ENCODE assay signal across 8 cellular contexts in the genomic region with DNA sequence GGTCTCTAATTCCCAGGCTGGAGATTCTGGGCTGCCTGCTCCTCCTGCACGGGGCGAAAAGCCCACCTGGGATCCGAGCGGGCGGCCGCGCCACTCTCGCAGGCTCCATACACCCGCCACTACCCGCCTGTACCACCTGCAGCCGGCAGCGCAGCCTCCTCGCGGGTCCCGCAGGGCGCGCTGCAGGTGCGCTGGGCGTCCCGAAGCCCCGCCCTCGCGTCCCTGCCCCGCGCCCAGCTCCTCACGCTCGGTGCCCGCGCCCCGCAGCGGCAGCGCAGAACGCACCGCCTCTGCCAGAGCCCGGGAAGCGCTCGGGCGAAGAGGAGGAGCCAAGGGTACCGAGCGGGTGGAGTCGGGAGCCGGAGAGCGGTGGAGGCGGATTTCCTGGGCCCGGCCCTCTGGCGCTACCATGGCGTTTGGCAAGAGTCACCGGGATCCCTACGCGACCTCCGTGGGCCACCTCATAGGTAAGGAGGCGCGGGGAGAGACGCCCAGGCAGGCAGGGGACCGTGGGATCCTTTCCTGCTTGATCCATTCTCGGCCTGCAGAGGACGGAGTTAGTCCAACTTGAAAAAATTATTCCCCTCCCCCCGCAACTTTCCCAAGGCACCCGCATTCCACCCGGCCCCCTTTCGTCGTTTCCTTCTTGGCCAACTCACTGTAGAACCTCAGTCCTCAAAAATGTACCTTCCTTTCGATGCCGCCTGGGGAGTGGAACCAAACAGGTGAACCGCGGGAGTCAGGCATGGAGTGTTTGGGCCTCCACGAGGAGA. TPM values are rescaled to one million over a fixed set of nuclear protein-coding genes. Genes with fewer than 3 reads are reported as not detected.
A peak's percentile ranks its signal among the peaks of the same experiment; 100 is the strongest.
DNase-seq lines count a peak whose midpoint lies in the region; ATAC-seq and TF ChIP-seq lines count a peak whose summit lies in the region.

A gene with protein sequence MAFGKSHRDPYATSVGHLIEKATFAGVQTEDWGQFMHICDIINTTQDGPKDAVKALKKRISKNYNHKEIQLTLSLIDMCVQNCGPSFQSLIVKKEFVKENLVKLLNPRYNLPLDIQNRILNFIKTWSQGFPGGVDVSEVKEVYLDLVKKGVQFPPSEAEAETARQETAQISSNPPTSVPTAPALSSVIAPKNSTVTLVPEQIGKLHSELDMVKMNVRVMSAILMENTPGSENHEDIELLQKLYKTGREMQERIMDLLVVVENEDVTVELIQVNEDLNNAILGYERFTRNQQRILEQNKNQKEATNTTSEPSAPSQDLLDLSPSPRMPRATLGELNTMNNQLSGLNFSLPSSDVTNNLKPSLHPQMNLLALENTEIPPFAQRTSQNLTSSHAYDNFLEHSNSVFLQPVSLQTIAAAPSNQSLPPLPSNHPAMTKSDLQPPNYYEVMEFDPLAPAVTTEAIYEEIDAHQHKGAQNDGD (plus strand): TSS at position 396 of the 773 bp plus-strand sequence. CDS start 14 bp downstream, at position 410.

- no peaks in the 10 kb centered on the region for H3K36me3 ChIP-seq in neural cell (ENCODE audit: insufficient read depth, low read length)

- H3K79me2 ChIP-seq in neural cell (replicated peaks; ENCODE audit: insufficient read depth, low read length): no peaks in the 10 kb centered on the region

- peak within 1 kb of the TSS; percentile 59 for H3K4me2 ChIP-seq in neural cell (ENCODE audit: low read length)

- no peaks in the 10 kb centered on the region for H3K27me3 ChIP-seq in neural cell (ENCODE audit: insufficient read depth, low read depth, low read length)

- H3K9ac ChIP-seq in neural cell (ENCODE audit: low read length): peak within 1 kb of the TSS; percentile 52

- DNase-seq in AG10803 (ENCODE audit: low read depth): peak; percentile 57
- DNase-seq in NCI-H226: peak; percentile 79
- DNase-seq in activated T-cell treated with anti-CD3 and anti-CD28 coated beads, Interleukin-2, amount 50 U/mL, for 48 hours: peak; percentile 37 to 52
- peak; percentile 68 for DNase-seq in fibroblast of villous mesenchyme (ENCODE audit: low read depth)
- peak; percentile 70 for DNase-seq in ureter (ENCODE audit: low spot score)

- TF ChIP-seq CTCF in AG10803 (conservative IDR thresholded peaks at IDR 0.05; ENCODE audit: low read length): no peak
- TF ChIP-seq CTCF in fibroblast of villous mesenchyme (IDR thresholded peaks at IDR 0.05; ENCODE audit: insufficient read depth, low read depth, low read length): no peak
- peak; percentile 70 for TF ChIP-seq CTCF in neural cell (IDR thresholded peaks at IDR 0.05; ENCODE audit: poor library complexity, severe bottlenecking)

- TF ChIP-seq EP300 in neural cell (conservative IDR thresholded peaks at IDR 0.05; ENCODE audit: poor library complexity, severe bottlenecking): no peak

- H4K20me1 ChIP-seq in neural cell (ENCODE audit: insufficient read depth): no peaks in the 10 kb centered on the region

- H3K27ac ChIP-seq in neural cell (ENCODE audit: low read length): no peak within 1 kb of the TSS

- H3K4me3 ChIP-seq in AG10803 (ENCODE audit: low read length) (peak within 1 kb of the TSS; percentile 77), fibroblast of villous mesenchyme (ENCODE audit: low read depth, low read length) (peak within 1 kb of the TSS; percentile 87), neural cell (ENCODE audit: low read length) (peak within 1 kb of the TSS; percentile 70)

- peak within 1 kb of the TSS; percentile 56 for H2AFZ ChIP-seq in neural cell (ENCODE audit: low read depth, low read length)

- ATAC-seq in GM18867 (IDR thresholded peaks at IDR 0.05; ENCODE audit: unreplicated experiment) (peak; percentile 62), HG03196 (IDR thresholded peaks at IDR 0.05; ENCODE audit: unreplicated experiment) (peak; percentile 75)

- H3K9me2 ChIP-seq in neural cell (ENCODE audit: insufficient read depth, low read length): no peaks in the 10 kb centered on the region

- H3F3A ChIP-seq in neural cell (ENCODE audit: insufficient read depth, low read length, poor library complexity, severe bottlenecking): peaks cover 6% of the 10 kb centered on the region

- peak; percentile 64 for TF ChIP-seq RAD21 in neural cell (conservative IDR thresholded peaks at IDR 0.05)

- H3K9me3 ChIP-seq in neural cell (ENCODE audit: low read length): no peaks in the 10 kb centered on the region

TF ChIP-seq in neural cell, 6 proteins besides CTCF, POLR2A, EP300 and RAD21:
- TF ChIP-seq MXI1 (conservative IDR thresholded peaks at IDR 0.05; ENCODE audit: poor library complexity, severe bottlenecking): peak; percentile 47
- no peak for TF ChIP-seq POLR2AphosphoS5 (IDR thresholded peaks at IDR 0.05)
- peak; percentile 56 for TF ChIP-seq SMC3 (conservative IDR thresholded peaks at IDR 0.05; ENCODE audit: poor library complexity)

RNA-seq across cellular contexts. Expression of the gene that starts here (rescaled TPM):
- 16.1 and 24.2 TPM in 2 replicates for total RNA-seq in fibroblast of villous mesenchyme
- polyA plus RNA-seq in neural cell: 7.4 and 13.6 TPM in 2 replicates
- polyA minus RNA-seq in neural cell: 6.1 and 9.0 TPM in 2 replicates
- total RNA-seq in ureter: 55.7 TPM
